Comparison of ENCODE assay signal across 30 cellular contexts in genomic region chr1:59179673-59180072, GRCh38.
A peak's percentile ranks its signal among the peaks of the same experiment; 100 is the strongest.
DNase-seq lines count a peak whose midpoint lies in the region; ATAC-seq and TF ChIP-seq lines count a peak whose summit lies in the region.
"Had no signal": no experiment of that assay in that cellular context is flagged by ENCODE, and none has a peak within 500 bp of the region (broad histone marks: within the 10 kb centered on the region; RNA-seq: fewer than 3 reads in every experiment).

No MANE protein-coding gene starts in this region.

- no peak overlapping the region for H2BK20ac ChIP-seq in IMR-90 (ENCODE audit: low read depth, low read length)

- BruUV-seq in IMR-90 (replicated peaks; lab: Mats Ljungman, UMichigan): no TSS peak

- no peak for TF ChIP-seq RAD21 in IMR-90 (IDR thresholded peaks at IDR 0.05; ENCODE audit: low read length)

- no peak overlapping the region for H3K4ac ChIP-seq in IMR-90 (ENCODE audit: low read depth, low read length)

- TF ChIP-seq POLR2A in IMR-90 (IDR thresholded peaks at IDR 0.05; ENCODE audit: low read depth, low read length): no peak

- H4K91ac ChIP-seq in IMR-90 (ENCODE audit: insufficient read depth, low read depth, low read length): no peak overlapping the region

- H3K79me2 ChIP-seq in hepatocyte: no peaks in the 10 kb centered on the region

- H3K14ac ChIP-seq in IMR-90 (replicated peaks; ENCODE audit: low read depth, low read length): no peak overlapping the region

- H2BK15ac ChIP-seq in IMR-90 (ENCODE audit: low read depth, low read length): peak overlapping the region; percentile 40; the same call in 1 of the 3 replicates

- H3K4me2 ChIP-seq in IMR-90 (ENCODE audit: low read depth, low read length) (no peak overlapping the region), hepatocyte (no peak overlapping the region)

- no peak overlapping the region for H2BK5ac ChIP-seq in IMR-90 (ENCODE audit: low read depth, low read length, poor library complexity, severe bottlenecking)

- peak overlapping the region; percentile 93 for H4K5ac ChIP-seq in IMR-90 (ENCODE audit: low read depth, low read length)

- no peaks in the 10 kb centered on the region for H4K20me1 ChIP-seq in IMR-90 (ENCODE audit: insufficient read depth, low read length)
- no peaks in the 10 kb centered on the region for H4K20me1 ChIP-seq in hepatocyte (ENCODE audit: insufficient read depth, poor library complexity, severe bottlenecking)

- no CpG with 5 or more reads among the region's 1 CpG for WGBS in IMR-90 (ENCODE audit: extremely low coverage in 2 of 2, insufficient read length in 1 of 2), 2 experiments
- WGBS in hepatocyte (ENCODE audit: low lambda C conversion rate, missing lambda C conversion rate): 71% methylated on average over 1 of the region's 1 CpG

- no peaks in the 10 kb centered on the region for H3K36me3 ChIP-seq in IMR-90 (ENCODE audit: control insufficient read depth, insufficient read depth, low read length)
- H3K36me3 ChIP-seq in adipocyte (ENCODE audit: control insufficient read depth, insufficient read depth, low read length, severe bottlenecking): no peaks in the 10 kb centered on the region
- no peaks in the 10 kb centered on the region for H3K36me3 ChIP-seq in hepatocyte (replicated peaks; ENCODE audit: insufficient read depth, low read depth)
- no peaks in the 10 kb centered on the region for H3K36me3 ChIP-seq in tibial artery
- H3K36me3 ChIP-seq: Peyer's patch, spleen had no signal

- CTCF ChIA-PET in IMR-90 (lab: Yijun Ruan, JAX): no interaction called here

- H2AFZ ChIP-seq in IMR-90 (replicated peaks; ENCODE audit: low read length, poor library complexity): no peak overlapping the region
- H2AFZ ChIP-seq in hepatocyte: no peak overlapping the region

- TF ChIP-seq CTCF in IMR-90 (conservative IDR thresholded peaks at IDR 0.05; ENCODE audit: low read depth, low read length) (no peak), hepatocyte (IDR thresholded peaks at IDR 0.05; ENCODE audit: poor library complexity) (no peak), tibial artery (IDR thresholded peaks at IDR 0.05) (no peak)

- peak overlapping the region in 1 of 2 experiments; percentile 40; a peak in 1 of 4 replicates for H4K8ac ChIP-seq in IMR-90 (ENCODE audit: low read depth in 2 of 2, low read length in 2 of 2)

- peaks cover 8% of the 10 kb centered on the region for H3K4me1 ChIP-seq in IMR-90 (ENCODE audit: control insufficient read depth, insufficient read depth, low read length)
- peaks cover 34% of the 10 kb centered on the region for H3K4me1 ChIP-seq in adipocyte (ENCODE audit: control insufficient read depth, insufficient read depth, low read length)
- peaks cover 36% of the 10 kb centered on the region for H3K4me1 ChIP-seq in hepatocyte (ENCODE audit: insufficient read depth)
- peaks cover 0 to 41% (median 20%) of the 10 kb centered on the region in 4 donors for H3K4me1 ChIP-seq in tibial artery
- H3K4me1 ChIP-seq: Peyer's patch, psoas muscle, spleen had no signal

- H2AK9ac ChIP-seq in IMR-90 (replicated peaks; ENCODE audit: low read depth, low read length, poor library complexity): no peak overlapping the region

- H2BK120ac ChIP-seq in IMR-90 (ENCODE audit: low read depth, low read length): peak overlapping the region; percentile 28; the same call in 1 of the 2 replicates

- H3K27me3 ChIP-seq in IMR-90 (ENCODE audit: control insufficient read depth, insufficient read depth, low read length) (no peaks in the 10 kb centered on the region), adipocyte (replicated peaks; ENCODE audit: control insufficient read depth, insufficient read depth, low read length) (no peaks in the 10 kb centered on the region), hepatocyte (no peaks in the 10 kb centered on the region), tibial artery (no peaks in the 10 kb centered on the region)
- H3K27me3 ChIP-seq: body of pancreas, Peyer's patch, spleen had no signal

- H3K27ac ChIP-seq in IMR-90 (ENCODE audit: insufficient read depth, low read length) (peak overlapping the region; percentile 46), hepatocyte (peak overlapping the region; percentile 56), tibial artery (peak overlapping the region; percentile 67 to 73)
- H3K27ac ChIP-seq: body of pancreas, C4-2B, psoas muscle, spleen had no signal

- H3K79me1 ChIP-seq in IMR-90 (ENCODE audit: low read depth in 1 of 2, low read length in 2 of 2): no peaks in the 10 kb centered on the region

- H3K9ac ChIP-seq in IMR-90 (ENCODE audit: low read depth, low read length) (no peak overlapping the region), adipocyte (ENCODE audit: low read length) (peak overlapping the region; percentile 48)

- POLR2A ChIA-PET in IMR-90 (lab: Charles Lee; ENCODE audit: unreplicated experiment): no interaction called here

- no peak overlapping the region for H3K56ac ChIP-seq in IMR-90 (ENCODE audit: extremely low read depth, insufficient read depth, low read length)

- no peak for ATAC-seq in IMR-90 (ENCODE audit: low read depth)
- ATAC-seq in GM18517 (IDR thresholded peaks at IDR 0.05; ENCODE audit: unreplicated experiment): no peak
- no peak for ATAC-seq in GM21717 (IDR thresholded peaks at IDR 0.05; ENCODE audit: unreplicated experiment)
- no peak for ATAC-seq in GM21528 (IDR thresholded peaks at IDR 0.05; ENCODE audit: low FRiP score, unreplicated experiment)
- ATAC-seq: activated naive CD8-positive, alpha-beta T cell treated with anti-CD3 and anti-CD28 coated beads, Interleukin-2, amount 50 U/mL, for 24 hours; activated T-cell treated with anti-CD3 and anti-CD28 coated beads, Interleukin-2, amount 50 U/mL, for 4 hours; body of pancreas; naive thymus-derived CD4-positive, alpha-beta T cell; WTC11 had no signal

- dilution Hi-C loops in IMR-90 (cut with HindIII; ENCODE audit: low sequenced_read_pairs, unreplicated experiment): no loop called here

- H3K18ac ChIP-seq in IMR-90 (ENCODE audit: low read depth, low read length): peak overlapping the region; percentile 89

- in situ Hi-C loops in IMR-90 (cut with MboI; ENCODE audit: low sequenced_read_pairs): no loop called here

- H3K4me3 ChIP-seq in IMR-90 (ENCODE audit: insufficient read depth, low read depth, low read length): no peak overlapping the region
- no peak overlapping the region for H3K4me3 ChIP-seq in adipocyte (ENCODE audit: low read length)
- no peak overlapping the region for H3K4me3 ChIP-seq in hepatocyte
- no peak overlapping the region for H3K4me3 ChIP-seq in tibial artery
- H3K4me3 ChIP-seq: body of pancreas, Peyer's patch, psoas muscle, spleen had no signal

- peak overlapping the region; percentile 12; the same call in 1 of the 2 replicates for H2AK5ac ChIP-seq in IMR-90 (ENCODE audit: low read depth, low read length)

- H3K9me1 ChIP-seq in IMR-90 (ENCODE audit: insufficient read depth, low read length): no peaks in the 10 kb centered on the region; the same call in 1 of the 2 replicates

- DNase-seq in IMR-90 (peak; percentile 29), adipocyte (ENCODE audit: low read depth) (no peak), hepatocyte (ENCODE audit: low spot score) (no peak), tibial artery (no peak), GM19238 (ENCODE audit: insufficient read length, low spot score) (no peak)
- DNase-seq: activated CD4-positive, alpha-beta T cell treated with anti-CD3 and anti-CD28 coated beads, Interleukin-2, amount 50 U/mL, for 1 hour; activated gamma-delta T cell treated with Interleukin-2 at 50 U/mL for 16 hours; activated naive CD8-positive, alpha-beta T cell treated with anti-CD3 and anti-CD28 coated beads, Interleukin-2, amount 50 U/mL, for 24 hours; activated T-cell treated with anti-CD3 and anti-CD28 coated beads, Interleukin-2, amount 50 U/mL, for 4 hours; body of pancreas; Caco-2; DMS79; effector CD4-positive, alpha-beta T cell; erythroblast; hypothalamus; immature natural killer cell; naive thymus-derived CD4-positive, alpha-beta T cell; NCI-H1105; NCI-H1930; NCI-H526; Peyer's patch; psoas muscle; SIG-M5; spleen; substantia nigra had no signal

- no peaks in the 10 kb centered on the region for H3K9me3 ChIP-seq in IMR-90 (ENCODE audit: control insufficient read depth, insufficient read depth, low read length)
- no peaks in the 10 kb centered on the region for H3K9me3 ChIP-seq in adipocyte (ENCODE audit: control insufficient read depth, low read length)
- H3K9me3 ChIP-seq in hepatocyte (ENCODE audit: low read depth): no peaks in the 10 kb centered on the region
- no peaks in the 10 kb centered on the region for H3K9me3 ChIP-seq in tibial artery
- H3K9me3 ChIP-seq: body of pancreas, Caco-2, Peyer's patch, psoas muscle, spleen had no signal

- no peak overlapping the region for H3K23ac ChIP-seq in IMR-90 (ENCODE audit: low read depth, low read length)

- H3K9me2 ChIP-seq in hepatocyte (replicated peaks; ENCODE audit: insufficient read depth): no peaks in the 10 kb centered on the region

- intact Hi-C loops in IMR-90 (cut with micrococcal nuclease) (no loop called here), tibial artery (cut with DNase I; ENCODE audit: low total_unique reads) (no loop called here)

TF ChIP-seq in IMR-90, 13 proteins besides CTCF, POLR2A, EP300 and RAD21 (continues in another document):
- TF ChIP-seq USF2 (IDR thresholded peaks at IDR 0.05; ENCODE audit: low read depth, low read length) (no peak), MAFK (IDR thresholded peaks at IDR 0.05; ENCODE audit: low read depth, low read length) (no peak), BHLHE40 (IDR thresholded peaks at IDR 0.05; ENCODE audit: low read depth, low read length) (no peak), CHD1 (IDR thresholded peaks at IDR 0.05; ENCODE audit: low read depth, low read length) (no peak), SMC3 (IDR thresholded peaks at IDR 0.05; ENCODE audit: low read depth, low read length) (no peak), MAZ (IDR thresholded peaks at IDR 0.05; ENCODE audit: borderline replicate concordance, low read depth, low read length) (no peak), ELK1 (IDR thresholded peaks at IDR 0.05; ENCODE audit: borderline replicate concordance, low read depth, low read length) (no peak), RCOR1 (IDR thresholded peaks at IDR 0.05; ENCODE audit: insufficient replicate concordance, low read length) (no peak)
